1 cellular context compared by ENCODE assay signal in genomic region chr1:40691538-40692428, GRCh38.
TF ChIP-seq lines count a peak whose summit lies in the region.

Gene NFYC, plus strand, starts transcription at chr1:40691704. Its CDS starts 47,140 bp downstream, at chr1:40738844.

TF ChIP-seq in H1, 55 proteins besides CTCF, POLR2A, EP300 and RAD21 (continued from another document):
- TF ChIP-seq, protein P1, sequence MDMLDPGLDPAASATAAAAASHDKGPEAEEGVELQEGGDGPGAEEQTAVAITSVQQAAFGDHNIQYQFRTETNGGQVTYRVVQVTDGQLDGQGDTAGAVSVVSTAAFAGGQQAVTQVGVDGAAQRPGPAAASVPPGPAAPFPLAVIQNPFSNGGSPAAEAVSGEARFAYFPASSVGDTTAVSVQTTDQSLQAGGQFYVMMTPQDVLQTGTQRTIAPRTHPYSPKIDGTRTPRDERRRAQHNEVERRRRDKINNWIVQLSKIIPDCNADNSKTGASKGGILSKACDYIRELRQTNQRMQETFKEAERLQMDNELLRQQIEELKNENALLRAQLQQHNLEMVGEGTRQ (IDR thresholded peaks at IDR 0.05; ENCODE audit: low read length): 0 out of 2 replicates have a peak, but pooled peaks have one; percentile 16
- TF ChIP-seq E2F6 (IDR thresholded peaks at IDR 0.05) (peak; percentile 83), SIRT6 (IDR thresholded peaks at IDR 0.05; ENCODE audit: low read length) (no peak), TEAD4 (IDR thresholded peaks at IDR 0.05; ENCODE audit: low read depth, low read length) (peak; percentile 38; the same call in 1 of the 2 replicates), HDAC6 (IDR thresholded peaks at IDR 0.05; ENCODE audit: low read depth, low read length) (no peak), GTF2F1 (IDR thresholded peaks at IDR 0.05; ENCODE audit: borderline replicate concordance, low read depth, low read length) (no peak), YY1 (IDR thresholded peaks at IDR 0.05; ENCODE audit: low read depth, low read length) (peak; percentile 96), BCL11A (IDR thresholded peaks at IDR 0.05; ENCODE audit: low read depth in 2 of 2, low read length in 2 of 2) (no peak), ZNF274 (IDR thresholded peaks at IDR 0.05; ENCODE audit: borderline replicate concordance, extremely low read depth, low read length) (no peak), NRF1 (IDR thresholded peaks at IDR 0.05; ENCODE audit: low read depth, low read length) (no peak), RXRA (IDR thresholded peaks at IDR 0.05; ENCODE audit: insufficient read depth, low read depth, low read length) (no peak), SUZ12 (IDR thresholded peaks at IDR 0.05; ENCODE audit: low read length) (no peak), SRF (IDR thresholded peaks at IDR 0.05; ENCODE audit: low read depth, low read length) (no peak), NANOG (IDR thresholded peaks at IDR 0.05; ENCODE audit: insufficient read depth, low read depth, low read length, poor library complexity, severe bottlenecking) (no peak), TAF7 (optimal IDR thresholded peaks at IDR 0.05; ENCODE audit: borderline replicate concordance, low read depth, low read length) (peak; percentile 93), CHD2 (IDR thresholded peaks at IDR 0.05; ENCODE audit: low read length) (peak; percentile 98), JUN (IDR thresholded peaks at IDR 0.05; ENCODE audit: low read depth, low read length) (no peak), POLR2AphosphoS5 (IDR thresholded peaks at IDR 0.05; ENCODE audit: low read depth, low read length) (peak; percentile 99), KDM4A (IDR thresholded peaks at IDR 0.05; ENCODE audit: low read depth, low read length, severe bottlenecking) (peak; percentile 39), PHF8 (conservative IDR thresholded peaks at IDR 0.05; ENCODE audit: low read depth, low read length) (peak; percentile 98), TAF1 (IDR thresholded peaks at IDR 0.05; ENCODE audit: low read depth, low read length) (peak; percentile 93), RBBP5 (IDR thresholded peaks at IDR 0.05; ENCODE audit: borderline replicate concordance, low read depth, low read length) (peak; percentile 96), SAP30 (IDR thresholded peaks at IDR 0.05; ENCODE audit: insufficient read depth, insufficient replicate concordance, low read length) (no peak), EGR1 (IDR thresholded peaks at IDR 0.05; ENCODE audit: borderline replicate concordance, low read depth, low read length) (no peak), CTBP2 (IDR thresholded peaks at IDR 0.05; ENCODE audit: borderline replicate concordance, insufficient read depth, insufficient read length, low read length) (no peak), RFX5 (IDR thresholded peaks at IDR 0.05; ENCODE audit: borderline replicate concordance, low read depth, low read length) (no peak), KDM5A (IDR thresholded peaks at IDR 0.05; ENCODE audit: low read length) (no peak), BRCA1 (IDR thresholded peaks at IDR 0.05; ENCODE audit: low read depth, low read length) (peak; percentile 91), SIN3A (conservative IDR thresholded peaks at IDR 0.05 in 1 of 2, IDR thresholded peaks at IDR 0.05 in 1 of 2; ENCODE audit: low read depth in 1 of 2, low read length in 2 of 2) (0 out of 4 replicates have a peak, but pooled peaks of 1 of the 2 experiments have one; percentile 23), RNF2 (IDR thresholded peaks at IDR 0.05; ENCODE audit: borderline replicate concordance, low read depth, low read length, missing control alignments, poor library complexity, severe bottlenecking) (no peak), TBP (IDR thresholded peaks at IDR 0.05; ENCODE audit: low read depth, low read length) (peak; percentile 72), SP2 (IDR thresholded peaks at IDR 0.05; ENCODE audit: low read length) (no peak), MAFK (IDR thresholded peaks at IDR 0.05; ENCODE audit: low read depth, low read length) (no peak), HDAC2 (IDR thresholded peaks at IDR 0.05; ENCODE audit: borderline replicate concordance in 1 of 2, low read depth in 2 of 2, low read length in 2 of 2) (no peak; a peak in 1 of 4 replicates), BACH1 (IDR thresholded peaks at IDR 0.05; ENCODE audit: low read length) (peak; percentile 6; the same call in 1 of the 2 replicates), FOSL1 (IDR thresholded peaks at IDR 0.05; ENCODE audit: insufficient read depth, low read depth, low read length) (no peak), CBX8 (IDR thresholded peaks at IDR 0.05; ENCODE audit: borderline replicate concordance, low read depth, low read length) (no peak), SP4 (IDR thresholded peaks at IDR 0.05; ENCODE audit: low read length) (peak; percentile 87; the same call in 1 of the 2 replicates), GABPA (IDR thresholded peaks at IDR 0.05; ENCODE audit: borderline replicate concordance, insufficient read depth, low read length) (no peak), JUND (IDR thresholded peaks at IDR 0.05; ENCODE audit: low read length) (no peak; the same call in 1 of the 2 replicates), ASH2L (IDR thresholded peaks at IDR 0.05; ENCODE audit: low read length) (peak; percentile 98), POU5F1 (IDR thresholded peaks at IDR 0.05; ENCODE audit: low read depth, low read length) (no peak), CEBPB (IDR thresholded peaks at IDR 0.05; ENCODE audit: low read depth, low read length) (no peak), CBX5 (IDR thresholded peaks at IDR 0.05; ENCODE audit: low read depth, low read length) (no peak), SIX5 (IDR thresholded peaks at IDR 0.05; ENCODE audit: low read depth, low read length) (no peak), CHD1 (IDR thresholded peaks at IDR 0.05; ENCODE audit: low read depth, low read length) (peak; percentile 68; the same call in 1 of the 2 replicates)
- TF ChIP-seq, protein P2, sequence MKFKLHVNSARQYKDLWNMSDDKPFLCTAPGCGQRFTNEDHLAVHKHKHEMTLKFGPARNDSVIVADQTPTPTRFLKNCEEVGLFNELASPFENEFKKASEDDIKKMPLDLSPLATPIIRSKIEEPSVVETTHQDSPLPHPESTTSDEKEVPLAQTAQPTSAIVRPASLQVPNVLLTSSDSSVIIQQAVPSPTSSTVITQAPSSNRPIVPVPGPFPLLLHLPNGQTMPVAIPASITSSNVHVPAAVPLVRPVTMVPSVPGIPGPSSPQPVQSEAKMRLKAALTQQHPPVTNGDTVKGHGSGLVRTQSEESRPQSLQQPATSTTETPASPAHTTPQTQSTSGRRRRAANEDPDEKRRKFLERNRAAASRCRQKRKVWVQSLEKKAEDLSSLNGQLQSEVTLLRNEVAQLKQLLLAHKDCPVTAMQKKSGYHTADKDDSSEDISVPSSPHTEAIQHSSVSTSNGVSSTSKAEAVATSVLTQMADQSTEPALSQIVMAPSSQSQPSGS (IDR thresholded peaks at IDR 0.05; ENCODE audit: low read length): peak; percentile 74
- TF ChIP-seq, protein P3, sequence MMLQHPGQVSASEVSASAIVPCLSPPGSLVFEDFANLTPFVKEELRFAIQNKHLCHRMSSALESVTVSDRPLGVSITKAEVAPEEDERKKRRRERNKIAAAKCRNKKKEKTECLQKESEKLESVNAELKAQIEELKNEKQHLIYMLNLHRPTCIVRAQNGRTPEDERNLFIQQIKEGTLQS (IDR thresholded peaks at IDR 0.05; ENCODE audit: insufficient read depth, low read depth, low read length): no peak
- TF ChIP-seq, protein P4, sequence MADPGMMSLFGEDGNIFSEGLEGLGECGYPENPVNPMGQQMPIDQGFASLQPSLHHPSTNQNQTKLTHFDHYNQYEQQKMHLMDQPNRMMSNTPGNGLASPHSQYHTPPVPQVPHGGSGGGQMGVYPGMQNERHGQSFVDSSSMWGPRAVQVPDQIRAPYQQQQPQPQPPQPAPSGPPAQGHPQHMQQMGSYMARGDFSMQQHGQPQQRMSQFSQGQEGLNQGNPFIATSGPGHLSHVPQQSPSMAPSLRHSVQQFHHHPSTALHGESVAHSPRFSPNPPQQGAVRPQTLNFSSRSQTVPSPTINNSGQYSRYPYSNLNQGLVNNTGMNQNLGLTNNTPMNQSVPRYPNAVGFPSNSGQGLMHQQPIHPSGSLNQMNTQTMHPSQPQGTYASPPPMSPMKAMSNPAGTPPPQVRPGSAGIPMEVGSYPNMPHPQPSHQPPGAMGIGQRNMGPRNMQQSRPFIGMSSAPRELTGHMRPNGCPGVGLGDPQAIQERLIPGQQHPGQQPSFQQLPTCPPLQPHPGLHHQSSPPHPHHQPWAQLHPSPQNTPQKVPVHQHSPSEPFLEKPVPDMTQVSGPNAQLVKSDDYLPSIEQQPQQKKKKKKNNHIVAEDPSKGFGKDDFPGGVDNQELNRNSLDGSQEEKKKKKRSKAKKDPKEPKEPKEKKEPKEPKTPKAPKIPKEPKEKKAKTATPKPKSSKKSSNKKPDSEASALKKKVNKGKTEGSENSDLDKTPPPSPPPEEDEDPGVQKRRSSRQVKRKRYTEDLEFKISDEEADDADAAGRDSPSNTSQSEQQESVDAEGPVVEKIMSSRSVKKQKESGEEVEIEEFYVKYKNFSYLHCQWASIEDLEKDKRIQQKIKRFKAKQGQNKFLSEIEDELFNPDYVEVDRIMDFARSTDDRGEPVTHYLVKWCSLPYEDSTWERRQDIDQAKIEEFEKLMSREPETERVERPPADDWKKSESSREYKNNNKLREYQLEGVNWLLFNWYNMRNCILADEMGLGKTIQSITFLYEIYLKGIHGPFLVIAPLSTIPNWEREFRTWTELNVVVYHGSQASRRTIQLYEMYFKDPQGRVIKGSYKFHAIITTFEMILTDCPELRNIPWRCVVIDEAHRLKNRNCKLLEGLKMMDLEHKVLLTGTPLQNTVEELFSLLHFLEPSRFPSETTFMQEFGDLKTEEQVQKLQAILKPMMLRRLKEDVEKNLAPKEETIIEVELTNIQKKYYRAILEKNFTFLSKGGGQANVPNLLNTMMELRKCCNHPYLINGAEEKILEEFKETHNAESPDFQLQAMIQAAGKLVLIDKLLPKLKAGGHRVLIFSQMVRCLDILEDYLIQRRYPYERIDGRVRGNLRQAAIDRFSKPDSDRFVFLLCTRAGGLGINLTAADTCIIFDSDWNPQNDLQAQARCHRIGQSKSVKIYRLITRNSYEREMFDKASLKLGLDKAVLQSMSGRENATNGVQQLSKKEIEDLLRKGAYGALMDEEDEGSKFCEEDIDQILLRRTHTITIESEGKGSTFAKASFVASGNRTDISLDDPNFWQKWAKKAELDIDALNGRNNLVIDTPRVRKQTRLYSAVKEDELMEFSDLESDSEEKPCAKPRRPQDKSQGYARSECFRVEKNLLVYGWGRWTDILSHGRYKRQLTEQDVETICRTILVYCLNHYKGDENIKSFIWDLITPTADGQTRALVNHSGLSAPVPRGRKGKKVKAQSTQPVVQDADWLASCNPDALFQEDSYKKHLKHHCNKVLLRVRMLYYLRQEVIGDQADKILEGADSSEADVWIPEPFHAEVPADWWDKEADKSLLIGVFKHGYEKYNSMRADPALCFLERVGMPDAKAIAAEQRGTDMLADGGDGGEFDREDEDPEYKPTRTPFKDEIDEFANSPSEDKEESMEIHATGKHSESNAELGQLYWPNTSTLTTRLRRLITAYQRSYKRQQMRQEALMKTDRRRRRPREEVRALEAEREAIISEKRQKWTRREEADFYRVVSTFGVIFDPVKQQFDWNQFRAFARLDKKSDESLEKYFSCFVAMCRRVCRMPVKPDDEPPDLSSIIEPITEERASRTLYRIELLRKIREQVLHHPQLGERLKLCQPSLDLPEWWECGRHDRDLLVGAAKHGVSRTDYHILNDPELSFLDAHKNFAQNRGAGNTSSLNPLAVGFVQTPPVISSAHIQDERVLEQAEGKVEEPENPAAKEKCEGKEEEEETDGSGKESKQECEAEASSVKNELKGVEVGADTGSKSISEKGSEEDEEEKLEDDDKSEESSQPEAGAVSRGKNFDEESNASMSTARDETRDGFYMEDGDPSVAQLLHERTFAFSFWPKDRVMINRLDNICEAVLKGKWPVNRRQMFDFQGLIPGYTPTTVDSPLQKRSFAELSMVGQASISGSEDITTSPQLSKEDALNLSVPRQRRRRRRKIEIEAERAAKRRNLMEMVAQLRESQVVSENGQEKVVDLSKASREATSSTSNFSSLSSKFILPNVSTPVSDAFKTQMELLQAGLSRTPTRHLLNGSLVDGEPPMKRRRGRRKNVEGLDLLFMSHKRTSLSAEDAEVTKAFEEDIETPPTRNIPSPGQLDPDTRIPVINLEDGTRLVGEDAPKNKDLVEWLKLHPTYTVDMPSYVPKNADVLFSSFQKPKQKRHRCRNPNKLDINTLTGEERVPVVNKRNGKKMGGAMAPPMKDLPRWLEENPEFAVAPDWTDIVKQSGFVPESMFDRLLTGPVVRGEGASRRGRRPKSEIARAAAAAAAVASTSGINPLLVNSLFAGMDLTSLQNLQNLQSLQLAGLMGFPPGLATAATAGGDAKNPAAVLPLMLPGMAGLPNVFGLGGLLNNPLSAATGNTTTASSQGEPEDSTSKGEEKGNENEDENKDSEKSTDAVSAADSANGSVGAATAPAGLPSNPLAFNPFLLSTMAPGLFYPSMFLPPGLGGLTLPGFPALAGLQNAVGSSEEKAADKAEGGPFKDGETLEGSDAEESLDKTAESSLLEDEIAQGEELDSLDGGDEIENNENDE (IDR thresholded peaks at IDR 0.05; ENCODE audit: insufficient replicate concordance, low read length): no peak
- TF ChIP-seq, protein P5, sequence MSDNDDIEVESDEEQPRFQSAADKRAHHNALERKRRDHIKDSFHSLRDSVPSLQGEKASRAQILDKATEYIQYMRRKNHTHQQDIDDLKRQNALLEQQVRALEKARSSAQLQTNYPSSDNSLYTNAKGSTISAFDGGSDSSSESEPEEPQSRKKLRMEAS (IDR thresholded peaks at IDR 0.05): peak; percentile 64
